1 cellular context compared by ENCODE assay signal in the genomic region with DNA sequence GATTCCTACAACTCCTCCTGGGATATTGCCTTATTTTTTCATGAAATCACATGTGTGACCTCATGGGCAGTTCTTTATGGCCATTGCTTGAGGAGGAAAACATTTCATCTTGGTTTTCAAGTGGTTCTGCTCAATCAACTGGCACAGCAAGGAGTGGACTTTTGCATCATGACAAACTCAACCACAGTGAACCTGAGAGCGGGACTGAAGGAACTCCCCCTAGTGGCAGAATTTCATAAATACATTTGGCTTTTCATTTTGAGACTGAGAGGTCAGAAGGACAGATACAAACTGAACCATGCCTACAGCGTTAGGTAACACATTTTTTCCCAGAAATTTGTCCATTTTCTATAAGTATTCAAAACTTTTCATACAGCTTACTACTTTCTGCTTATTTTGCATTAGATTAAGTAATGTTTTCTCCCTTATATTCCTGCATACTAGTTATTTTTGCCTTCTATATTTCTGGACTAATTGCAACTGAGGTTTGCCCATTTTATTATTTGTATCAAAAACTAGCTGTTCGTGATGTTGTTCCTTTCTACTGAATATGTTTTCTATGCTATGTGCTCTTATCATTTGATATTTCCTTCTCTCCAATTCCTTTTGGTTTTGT.
TF ChIP-seq lines count a peak whose summit lies in the region.

No MANE protein-coding gene starts in this region.

TF ChIP-seq in K562, 482 proteins besides CTCF, POLR2A, EP300 and RAD21 (continued from another document):
- TF ChIP-seq, protein P1, sequence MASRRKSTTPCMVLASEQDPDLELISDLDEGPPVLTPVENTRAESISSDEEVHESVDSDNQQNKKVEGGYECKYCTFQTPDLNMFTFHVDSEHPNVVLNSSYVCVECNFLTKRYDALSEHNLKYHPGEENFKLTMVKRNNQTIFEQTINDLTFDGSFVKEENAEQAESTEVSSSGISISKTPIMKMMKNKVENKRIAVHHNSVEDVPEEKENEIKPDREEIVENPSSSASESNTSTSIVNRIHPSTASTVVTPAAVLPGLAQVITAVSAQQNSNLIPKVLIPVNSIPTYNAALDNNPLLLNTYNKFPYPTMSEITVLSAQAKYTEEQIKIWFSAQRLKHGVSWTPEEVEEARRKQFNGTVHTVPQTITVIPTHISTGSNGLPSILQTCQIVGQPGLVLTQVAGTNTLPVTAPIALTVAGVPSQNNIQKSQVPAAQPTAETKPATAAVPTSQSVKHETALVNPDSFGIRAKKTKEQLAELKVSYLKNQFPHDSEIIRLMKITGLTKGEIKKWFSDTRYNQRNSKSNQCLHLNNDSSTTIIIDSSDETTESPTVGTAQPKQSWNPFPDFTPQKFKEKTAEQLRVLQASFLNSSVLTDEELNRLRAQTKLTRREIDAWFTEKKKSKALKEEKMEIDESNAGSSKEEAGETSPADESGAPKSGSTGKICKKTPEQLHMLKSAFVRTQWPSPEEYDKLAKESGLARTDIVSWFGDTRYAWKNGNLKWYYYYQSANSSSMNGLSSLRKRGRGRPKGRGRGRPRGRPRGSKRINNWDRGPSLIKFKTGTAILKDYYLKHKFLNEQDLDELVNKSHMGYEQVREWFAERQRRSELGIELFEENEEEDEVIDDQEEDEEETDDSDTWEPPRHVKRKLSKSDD (conservative IDR thresholded peaks at IDR 0.05; ENCODE audit: low read length): no peak
- 0 out of 2 replicates have a peak, but pooled peaks have one; percentile 37 for TF ChIP-seq CC2D1A (IDR thresholded peaks at IDR 0.05)
- TF ChIP-seq DMBX1 (CRISPR knock-in tag; IDR thresholded peaks at IDR 0.05; ENCODE audit: borderline replicate concordance): peak; percentile 70; the same call in 1 of the 2 replicates
- TF ChIP-seq ZNF253 (CRISPR knock-in tag; conservative IDR thresholded peaks at IDR 0.05): no peak
- TF ChIP-seq SMAD3 (CRISPR knock-in tag; conservative IDR thresholded peaks at IDR 0.05): 0 out of 2 replicates have a peak, but pooled peaks have one; percentile 12
- TF ChIP-seq, protein P2, sequence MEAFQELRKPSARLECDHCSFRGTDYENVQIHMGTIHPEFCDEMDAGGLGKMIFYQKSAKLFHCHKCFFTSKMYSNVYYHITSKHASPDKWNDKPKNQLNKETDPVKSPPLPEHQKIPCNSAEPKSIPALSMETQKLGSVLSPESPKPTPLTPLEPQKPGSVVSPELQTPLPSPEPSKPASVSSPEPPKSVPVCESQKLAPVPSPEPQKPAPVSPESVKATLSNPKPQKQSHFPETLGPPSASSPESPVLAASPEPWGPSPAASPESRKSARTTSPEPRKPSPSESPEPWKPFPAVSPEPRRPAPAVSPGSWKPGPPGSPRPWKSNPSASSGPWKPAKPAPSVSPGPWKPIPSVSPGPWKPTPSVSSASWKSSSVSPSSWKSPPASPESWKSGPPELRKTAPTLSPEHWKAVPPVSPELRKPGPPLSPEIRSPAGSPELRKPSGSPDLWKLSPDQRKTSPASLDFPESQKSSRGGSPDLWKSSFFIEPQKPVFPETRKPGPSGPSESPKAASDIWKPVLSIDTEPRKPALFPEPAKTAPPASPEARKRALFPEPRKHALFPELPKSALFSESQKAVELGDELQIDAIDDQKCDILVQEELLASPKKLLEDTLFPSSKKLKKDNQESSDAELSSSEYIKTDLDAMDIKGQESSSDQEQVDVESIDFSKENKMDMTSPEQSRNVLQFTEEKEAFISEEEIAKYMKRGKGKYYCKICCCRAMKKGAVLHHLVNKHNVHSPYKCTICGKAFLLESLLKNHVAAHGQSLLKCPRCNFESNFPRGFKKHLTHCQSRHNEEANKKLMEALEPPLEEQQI (IDR thresholded peaks at IDR 0.05): 0 out of 2 replicates have a peak, but pooled peaks have one; percentile 52
- TF ChIP-seq ZNF239 (CRISPR knock-in tag; IDR thresholded peaks at IDR 0.05): 0 out of 2 replicates have a peak, but pooled peaks have one; percentile 24
- TF ChIP-seq, protein P3, sequence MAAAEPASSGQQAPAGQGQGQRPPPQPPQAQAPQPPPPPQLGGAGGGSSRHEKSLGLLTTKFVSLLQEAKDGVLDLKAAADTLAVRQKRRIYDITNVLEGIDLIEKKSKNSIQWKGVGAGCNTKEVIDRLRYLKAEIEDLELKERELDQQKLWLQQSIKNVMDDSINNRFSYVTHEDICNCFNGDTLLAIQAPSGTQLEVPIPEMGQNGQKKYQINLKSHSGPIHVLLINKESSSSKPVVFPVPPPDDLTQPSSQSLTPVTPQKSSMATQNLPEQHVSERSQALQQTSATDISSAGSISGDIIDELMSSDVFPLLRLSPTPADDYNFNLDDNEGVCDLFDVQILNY (CRISPR knock-in tag; IDR thresholded peaks at IDR 0.05): no peak
- TF ChIP-seq MYC (IDR thresholded peaks at IDR 0.05; ENCODE audit: low read depth, low read length): 0 out of 2 replicates have a peak, but pooled peaks have one; percentile 14
- no peak for TF ChIP-seq MYC (CRISPR knock-in tag; IDR thresholded peaks at IDR 0.05; ENCODE audit: borderline replicate concordance, low read depth)
- no peak for TF ChIP-seq SMARCA4 (IDR thresholded peaks at IDR 0.05)
- peak in 1 of 2 experiments; percentile 61; a peak in 1 of 3 replicates for TF ChIP-seq CBX3 (IDR thresholded peaks at IDR 0.05; ENCODE audit: borderline replicate concordance in 1 of 2, low read length in 2 of 2)
- peak; percentile 54 for TF ChIP-seq SMC3 (conservative IDR thresholded peaks at IDR 0.05; ENCODE audit: insufficient read depth, low read depth, low read length)
- TF ChIP-seq POLR3A (IDR thresholded peaks at IDR 0.05; ENCODE audit: borderline replicate concordance, extremely low read depth, insufficient read depth, insufficient read length): no peak
- TF ChIP-seq ELF4 (CRISPR knock-in tag; IDR thresholded peaks at IDR 0.05): no peak
- no peak for TF ChIP-seq PTTG1 (tag; IDR thresholded peaks at IDR 0.05; ENCODE audit: low read depth)
- TF ChIP-seq HDAC6 (IDR thresholded peaks at IDR 0.05; ENCODE audit: low read depth, low read length): no peak
- TF ChIP-seq, protein P4, sequence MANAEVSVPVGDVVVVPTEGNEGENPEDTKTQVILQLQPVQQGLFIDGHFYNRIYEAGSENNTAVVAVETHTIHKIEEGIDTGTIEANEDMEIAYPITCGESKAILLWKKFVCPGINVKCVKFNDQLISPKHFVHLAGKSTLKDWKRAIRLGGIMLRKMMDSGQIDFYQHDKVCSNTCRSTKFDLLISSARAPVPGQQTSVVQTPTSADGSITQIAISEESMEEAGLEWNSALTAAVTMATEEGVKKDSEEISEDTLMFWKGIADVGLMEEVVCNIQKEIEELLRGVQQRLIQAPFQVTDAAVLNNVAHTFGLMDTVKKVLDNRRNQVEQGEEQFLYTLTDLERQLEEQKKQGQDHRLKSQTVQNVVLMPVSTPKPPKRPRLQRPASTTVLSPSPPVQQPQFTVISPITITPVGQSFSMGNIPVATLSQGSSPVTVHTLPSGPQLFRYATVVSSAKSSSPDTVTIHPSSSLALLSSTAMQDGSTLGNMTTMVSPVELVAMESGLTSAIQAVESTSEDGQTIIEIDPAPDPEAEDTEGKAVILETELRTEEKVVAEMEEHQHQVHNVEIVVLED (CRISPR knock-in tag; IDR thresholded peaks at IDR 0.05): 0 out of 2 replicates have a peak, but pooled peaks have one; percentile 16
- TF ChIP-seq SMARCB1 (IDR thresholded peaks at IDR 0.05; ENCODE audit: insufficient read length, low read depth): no peak
- TF ChIP-seq STAT5A (IDR thresholded peaks at IDR 0.05; ENCODE audit: borderline replicate concordance, low read length): 0 out of 2 replicates have a peak, but pooled peaks have one; percentile 2
- TF ChIP-seq MAZ (CRISPR knock-in tag; conservative IDR thresholded peaks at IDR 0.05 in 1 of 2, IDR thresholded peaks at IDR 0.05 in 1 of 2): peak; percentile 35 to 55; a peak in 3 of 4 replicates
- TF ChIP-seq TSC22D4 (tag; IDR thresholded peaks at IDR 0.05): no peak
- TF ChIP-seq SMAD4 (CRISPR knock-in tag; conservative IDR thresholded peaks at IDR 0.05): peak; percentile 52; the same call in 1 of the 2 replicates
- TF ChIP-seq KLF10 (CRISPR knock-in tag; IDR thresholded peaks at IDR 0.05): no peak
- TF ChIP-seq SP1 (CRISPR knock-in tag; IDR thresholded peaks at IDR 0.05): peak; percentile 29; the same call in 1 of the 2 replicates
- no peak for TF ChIP-seq SETDB1 (IDR thresholded peaks at IDR 0.05; ENCODE audit: low read length)
- no peak for TF ChIP-seq ZNF316 (IDR thresholded peaks at IDR 0.05)
- TF ChIP-seq BRF1 (IDR thresholded peaks at IDR 0.05; ENCODE audit: borderline replicate concordance, extremely low read depth, insufficient read length): no peak
